In genomic region chr19:15251749-15252397, GRCh38 we compare ENCODE assay signal across 8 cellular contexts. TPM values are rescaled to one million over a fixed set of nuclear protein-coding genes. Genes with fewer than 3 reads are reported as not detected.
A peak's percentile ranks its signal among the peaks of the same experiment; 100 is the strongest.
DNase-seq lines count a peak whose midpoint lies in the region; ATAC-seq and TF ChIP-seq lines count a peak whose summit lies in the region.

No MANE protein-coding gene starts in this region.

- peaks cover 0 to 2% (median 0%) of the 10 kb centered on the region in 8 donors for H3K9me3 Mint-ChIP-seq in CD4-positive, alpha-beta memory T cell

- no peak for ATAC-seq in HG03175 (IDR thresholded peaks at IDR 0.05; ENCODE audit: unreplicated experiment)

- POLR2A ChIA-PET in CD4-positive, alpha-beta memory T cell (lab: Charles Lee; ENCODE audit: partially characterized antibody) = no interaction called here

- peak overlapping the region in 1 of 7 donors; percentile 13 for H3K27ac Mint-ChIP-seq in CD4-positive, alpha-beta memory T cell

- 15% methylated on average over 14 of the region's 14 CpGs for WGBS in prostate gland

- no peaks in the 10 kb centered on the region for H3K27me3 ChIP-seq in prostate gland (replicated peaks; ENCODE audit: insufficient read depth)
- H3K27me3 ChIP-seq in CD4-positive, alpha-beta memory T cell (ENCODE audit: insufficient read depth, low read length) = no peaks in the 10 kb centered on the region

- H3K4me3 Mint-ChIP-seq in CD4-positive, alpha-beta memory T cell = peak overlapping the region in 1 of 8 donors; percentile 11

- no peaks in the 10 kb centered on the region for H3K27me3 Mint-ChIP-seq in CD4-positive, alpha-beta memory T cell

- H3K36me3 Mint-ChIP-seq in CD4-positive, alpha-beta memory T cell = peaks cover 49 to 74% of the 10 kb centered on the region in 2 donors

- peak overlapping the region in 1 of 2 donors; percentile 18 for H3K4me3 ChIP-seq in foreskin fibroblast (ENCODE audit: low read depth in 1 of 2, low read length in 2 of 2)
- H3K4me3 ChIP-seq in prostate gland = no peak overlapping the region
- no peak overlapping the region for H3K4me3 ChIP-seq in CD4-positive, alpha-beta memory T cell (ENCODE audit: low read length in 2 of 2)

- TF ChIP-seq CTCF in foreskin fibroblast (IDR thresholded peaks at IDR 0.05; ENCODE audit: low read depth, low read length) = peak; percentile 68
- peak in 2 of 4 experiments; percentile 44 for TF ChIP-seq CTCF in prostate gland (IDR thresholded peaks at IDR 0.05)

- CTCF ChIA-PET in CD4-positive, alpha-beta memory T cell (lab: Charles Lee; ENCODE audit: partially characterized antibody) = no interaction called here

- H3K9me3 ChIP-seq in prostate gland = no peaks in the 10 kb centered on the region
- no peaks in the 10 kb centered on the region for H3K9me3 ChIP-seq in CD4-positive, alpha-beta memory T cell (ENCODE audit: control insufficient read depth in 1 of 2, low read length in 2 of 2)

- in situ Hi-C loops in SK-MEL-5 (cut with HindIII; ENCODE audit: low pct_unique_long_range_greater_than_20kb, low sequenced_read_pairs) = no loop called here

- H3K27ac ChIP-seq in prostate gland = peak overlapping the region; percentile 73 to 80
- H3K27ac ChIP-seq in CD4-positive, alpha-beta memory T cell (ENCODE audit: low read depth, low read length) = no peak overlapping the region

- peak; percentile 93 for DNase-seq in ELF-1 (ENCODE audit: low read depth, low spot score)
- peak; percentile 50 for DNase-seq in SK-MEL-5 (ENCODE audit: low read depth, low spot score)
- DNase-seq in foreskin fibroblast = peak; percentile 90 to 93
- peak; percentile 78 for DNase-seq in prostate gland (ENCODE audit: low spot score)
- DNase-seq in CD4-positive, alpha-beta memory T cell = no peak
- DNase-seq in stimulated activated CD4-positive, alpha-beta T cell treated with anti-CD3 and anti-CD28 coated beads, Interleukin-15, amount 100 ng/mL, for 24 hours = no peak
- no peak for DNase-seq in activated naive CD4-positive, alpha-beta T cell (lab: John Stamatoyannopoulos, UW)

- peaks cover 13 to 28% of the 10 kb centered on the region in 2 donors for H3K36me3 ChIP-seq in prostate gland
- H3K36me3 ChIP-seq in CD4-positive, alpha-beta memory T cell (ENCODE audit: insufficient read depth, low read length) = peaks cover 93% of the 10 kb centered on the region

- no peak for TF ChIP-seq POLR2A in prostate gland (IDR thresholded peaks at IDR 0.05)

- intact Hi-C loops in prostate gland (cut with DNase I) = loop anchor here (5.0 kb wide), 1 partner anchor 80 kb away; the partner anchor contains the start of gene BRD4
- intact Hi-C loops in CD4-positive, alpha-beta memory T cell (cut with micrococcal nuclease) = no loop called here

- no peaks in the 10 kb centered on the region for H3K4me1 Mint-ChIP-seq in CD4-positive, alpha-beta memory T cell

- H3K4me1 ChIP-seq in prostate gland (replicated peaks) = peaks cover 29% of the 10 kb centered on the region
- no peaks in the 10 kb centered on the region for H3K4me1 ChIP-seq in CD4-positive, alpha-beta memory T cell (ENCODE audit: insufficient read depth, low read length)

RNA-seq across cellular contexts. Expression of gene EPHX3, which starts 19.6 kb away (rescaled TPM):
- total RNA-seq in SK-MEL-5 (2014; rRNA removed; shearing (Covaris generic)) = not detected in 2 replicates
- polyA plus RNA-seq in SK-MEL-5 (2015; cell fraction: cytosol; rRNA removed) = not detected in 2 replicates
- not detected in 2 replicates for polyA plus RNA-seq in SK-MEL-5 (2015; cell fraction: nucleus; rRNA removed)
- 1 to 10 TPM; 1.4 to 1.6 TPM for total RNA-seq in prostate gland
- total RNA-seq in CD4-positive, alpha-beta memory T cell = under 1 TPM in 1 of 2 experiments, not detected in 1; 0.29 TPM
- polyA plus RNA-seq in CD4-positive, alpha-beta memory T cell = not detected

RNA-seq across cellular contexts. Expression of gene NOTCH3, which starts 51.1 kb away (rescaled TPM):
- total RNA-seq in SK-MEL-5 (2014; rRNA removed; shearing (Covaris generic)) = 1.4 and 1.9 TPM in 2 replicates
- 3.0 and 4.0 TPM in 2 replicates for polyA plus RNA-seq in SK-MEL-5 (2015; cell fraction: cytosol; rRNA removed)
- 0.61 and 0.94 TPM in 2 replicates for polyA plus RNA-seq in SK-MEL-5 (2015; cell fraction: nucleus; rRNA removed)
- total RNA-seq in prostate gland = 10 to 100 TPM; 31.8 to 48.0 TPM
- total RNA-seq in CD4-positive, alpha-beta memory T cell = under 1 TPM; 0.14 to 0.23 TPM
- polyA plus RNA-seq in CD4-positive, alpha-beta memory T cell = not detected

Comparison
In these comparisons a context has a peak if more than half of its experiments do, and no peak if none do; other contexts are left out.
1. DNase-seq: peak in ELF-1 (single experiment), SK-MEL-5 (single experiment), foreskin fibroblast (2 of 2) and prostate gland (single experiment); none in CD4-positive, alpha-beta memory T cell (0 of 5), stimulated activated CD4-positive, alpha-beta T cell treated with anti-CD3 and anti-CD28 coated beads, Interleukin-15, amount 100 ng/mL, for 24 hours (single experiment) and activated naive CD4-positive, alpha-beta T cell (0 of 4).
2. RNA of gene NOTCH3, which starts 51.1 kb away (total RNA-seq): 31.8 to 48.0 TPM in prostate gland; 1.4 to 1.9 TPM in SK-MEL-5 and 0.14 to 0.23 TPM in CD4-positive, alpha-beta memory T cell; every median in the first group is over 10 times any median in the second.